ENCODE assay signal across 22 cellular contexts in the genomic region with DNA sequence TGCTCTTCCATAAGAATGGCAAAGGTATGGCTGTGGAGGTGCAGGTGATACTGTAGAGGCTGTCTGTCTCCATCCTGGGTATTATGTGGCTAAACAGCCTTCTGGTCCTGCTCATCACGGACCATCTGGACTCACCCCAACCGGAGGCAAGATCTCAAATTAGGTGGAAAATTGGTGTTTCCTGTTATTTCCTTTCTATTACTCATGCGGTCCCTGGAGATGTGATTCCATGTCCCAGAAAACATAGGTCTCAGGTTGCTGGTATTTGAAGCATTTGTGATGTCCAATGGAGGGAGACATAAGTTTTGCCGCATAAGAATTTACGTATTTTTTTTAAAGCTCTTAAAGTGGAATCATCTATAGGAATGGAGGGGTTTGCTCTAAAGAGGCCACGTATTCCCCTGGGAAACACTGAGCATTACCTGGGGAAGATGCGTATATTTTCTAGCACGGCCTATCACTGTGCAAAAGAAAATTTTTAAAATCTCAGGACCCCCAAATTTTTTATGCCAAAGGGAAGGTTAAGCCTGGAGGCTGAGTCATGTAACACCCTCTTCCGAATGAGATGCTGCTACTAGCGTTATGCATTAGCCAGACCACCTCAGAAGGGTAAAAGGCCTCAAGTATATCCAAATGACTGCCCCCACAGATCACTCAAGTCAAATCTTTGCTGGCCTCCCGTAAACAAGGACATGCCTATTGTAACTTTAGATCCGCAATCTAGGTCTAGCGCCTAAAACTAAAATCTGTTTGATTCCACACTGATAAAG. TPM values are rescaled to one million over a fixed set of nuclear protein-coding genes. Genes with fewer than 3 reads are reported as not detected.
A peak's percentile ranks its signal among the peaks of the same experiment; 100 is the strongest.
DNase-seq lines count a peak whose midpoint lies in the region; ATAC-seq, FAIRE-seq and TF ChIP-seq lines count a peak whose summit lies in the region.
"Had no signal": no experiment of that assay in that cellular context is flagged by ENCODE, and none has a peak within 500 bp of the region (broad histone marks: within the 10 kb centered on the region; RNA-seq: fewer than 3 reads in every experiment).

No MANE protein-coding gene starts in this region.

- H3K9me3 ChIP-seq in astrocyte (ENCODE audit: insufficient read depth, low read depth, low read length) (no peaks in the 10 kb centered on the region), mesenchymal stem cell (ENCODE audit: control insufficient read depth, low read length) (no peaks in the 10 kb centered on the region), heart left ventricle (no peaks in the 10 kb centered on the region), osteoblast (ENCODE audit: low read depth, low read length) (no peaks in the 10 kb centered on the region)
- H3K9me3 ChIP-seq: right lobe of liver had no signal

- H3K14ac ChIP-seq in mesenchymal stem cell (ENCODE audit: low read length in 2 of 2), result no peak overlapping the region

- ATAC-seq in HG03025 (IDR thresholded peaks at IDR 0.05; ENCODE audit: low FRiP score, unreplicated experiment) (no peak), heart left ventricle (no peak), HG03280 (IDR thresholded peaks at IDR 0.05; ENCODE audit: unreplicated experiment) (no peak)

- H2AFZ ChIP-seq in astrocyte (ENCODE audit: low read depth, low read length) (peak overlapping the region; percentile 22), mesenchymal stem cell (ENCODE audit: low read depth, low read length) (no peak overlapping the region), osteoblast (ENCODE audit: low read length) (no peak overlapping the region)
- H2AFZ ChIP-seq: neural progenitor cell had no signal

- peak overlapping the region; percentile 19 for H3K27ac ChIP-seq in astrocyte (ENCODE audit: low read depth, low read length)
- peak overlapping the region; percentile 43 for H3K27ac ChIP-seq in mesenchymal stem cell (ENCODE audit: low read length, poor library complexity, severe bottlenecking)
- H3K27ac ChIP-seq in heart left ventricle, result no peak overlapping the region
- H3K27ac ChIP-seq in osteoblast (ENCODE audit: low read depth, low read length), result no peak overlapping the region
- H3K27ac ChIP-seq: neural progenitor cell, right lobe of liver had no signal

- intact Hi-C loops in heart left ventricle (cut with DNase I), result no loop called here

- no peak for TF ChIP-seq POLR2A in heart left ventricle (IDR thresholded peaks at IDR 0.05)

- H4K91ac ChIP-seq in mesenchymal stem cell (ENCODE audit: low read length), result no peak overlapping the region

- no peak overlapping the region for H3K4ac ChIP-seq in mesenchymal stem cell (ENCODE audit: low read depth in 1 of 2, low read length in 2 of 2)

- no peak overlapping the region for H3K23ac ChIP-seq in mesenchymal stem cell (ENCODE audit: low read length in 2 of 2)

- no peaks in the 10 kb centered on the region for H3K36me3 Mint-ChIP-seq in astrocyte (ENCODE audit: low read depth, unreplicated experiment)
- H3K36me3 Mint-ChIP-seq: CD14-positive monocyte, neural progenitor cell had no signal

- H4K20me1 ChIP-seq in astrocyte (ENCODE audit: insufficient read depth, low read length) (no peaks in the 10 kb centered on the region), osteoblast (ENCODE audit: insufficient read depth, low read length) (no peaks in the 10 kb centered on the region)

- DNase-seq in Daoy (ENCODE audit: low read depth) (peak; percentile 86), M059J (ENCODE audit: low read depth) (peak; percentile 83), astrocyte (ENCODE audit: low read depth) (peak; percentile 88), mesenchymal stem cell (peak; percentile 39), heart left ventricle (no peak), osteoblast (ENCODE audit: insufficient read length, low spot score, missing footprints) (no peak)
- DNase-seq: activated CD4-positive, alpha-beta T cell treated with anti-CD3 and anti-CD28 coated beads, Interleukin-2, amount 10 ng/mL, durations not matched to agents 24 days and 14 days; activated naive CD4-positive, alpha-beta T cell treated with anti-CD3 and anti-CD28 coated beads, Interleukin-2, amount 50 U/mL, for 16 hours; DND-41; GOT3; islet precursor cell; NCI-H226; right lobe of liver; SIG-M5; stimulated activated CD4-positive, alpha-beta T cell treated with anti-CD3 and anti-CD28 coated beads, Interleukin-4, amount 100 ng/mL, for 1 hour had no signal

- H3K4me1 Mint-ChIP-seq in astrocyte (ENCODE audit: low read depth, unreplicated experiment), result no peaks in the 10 kb centered on the region
- H3K4me1 Mint-ChIP-seq: activated CD4-positive, alpha-beta T cell treated with anti-CD3 and anti-CD28 coated beads, Interleukin-2, amount 10 ng/mL, durations not matched to agents 24 days and 14 days; CD14-positive monocyte; neural progenitor cell had no signal

- H3K9ac ChIP-seq in astrocyte (ENCODE audit: low read length) (no peak overlapping the region), mesenchymal stem cell (ENCODE audit: low read length) (no peak overlapping the region)
- H3K9ac ChIP-seq: neural progenitor cell had no signal

- no peak for TF ChIP-seq CTCF in astrocyte (IDR thresholded peaks at IDR 0.05; ENCODE audit: insufficient read depth, low read depth, low read length)
- no peak for TF ChIP-seq CTCF in heart left ventricle (IDR thresholded peaks at IDR 0.05)
- no peak for TF ChIP-seq CTCF in osteoblast (IDR thresholded peaks at IDR 0.05; ENCODE audit: extremely low read depth, low read depth, low read length)

- H3K27ac Mint-ChIP-seq in astrocyte (ENCODE audit: unreplicated experiment), result no peak overlapping the region
- H3K27ac Mint-ChIP-seq: activated CD4-positive, alpha-beta T cell treated with anti-CD3 and anti-CD28 coated beads, Interleukin-2, amount 10 ng/mL, durations not matched to agents 24 days and 14 days; CD14-positive monocyte; neural progenitor cell had no signal

- H3K4me3 ChIP-seq in astrocyte (ENCODE audit: insufficient read depth, low read depth, low read length) (no peak overlapping the region), mesenchymal stem cell (ENCODE audit: insufficient read depth in 1 of 2, low read depth in 1 of 2, low read length in 2 of 2) (no peak overlapping the region), heart left ventricle (no peak overlapping the region), osteoblast (ENCODE audit: insufficient read depth, low read length) (no peak overlapping the region)
- H3K4me3 ChIP-seq: neural progenitor cell, right lobe of liver had no signal

- no peak overlapping the region for H2BK5ac ChIP-seq in mesenchymal stem cell (ENCODE audit: low read depth, low read length, poor library complexity, severe bottlenecking)

- H3K36me3 ChIP-seq in astrocyte (ENCODE audit: insufficient read depth, low read length) (no peaks in the 10 kb centered on the region), mesenchymal stem cell (ENCODE audit: control insufficient read depth in 1 of 2, insufficient read depth in 2 of 2, low read depth in 1 of 2, low read length in 2 of 2) (no peaks in the 10 kb centered on the region), heart left ventricle (no peaks in the 10 kb centered on the region), osteoblast (ENCODE audit: insufficient read depth, low read length) (no peaks in the 10 kb centered on the region)
- H3K36me3 ChIP-seq: neural progenitor cell, right lobe of liver had no signal

- H4K8ac ChIP-seq in mesenchymal stem cell (ENCODE audit: low read length), result no peak overlapping the region

- H3K27me3 ChIP-seq in astrocyte (ENCODE audit: insufficient read depth, low read length) (no peaks in the 10 kb centered on the region), mesenchymal stem cell (ENCODE audit: control insufficient read depth in 1 of 2, insufficient read depth in 1 of 2, low read length in 2 of 2) (no peaks in the 10 kb centered on the region), heart left ventricle (no peaks in the 10 kb centered on the region), osteoblast (ENCODE audit: insufficient read depth, low read length) (peaks cover 6% of the 10 kb centered on the region)
- H3K27me3 ChIP-seq: neural progenitor cell, right lobe of liver had no signal

- no peak overlapping the region for H2BK15ac ChIP-seq in mesenchymal stem cell (ENCODE audit: low read depth, poor library complexity, severe bottlenecking)

- H3K79me2 ChIP-seq in astrocyte (ENCODE audit: insufficient read depth, low read length) (no peaks in the 10 kb centered on the region), osteoblast (ENCODE audit: insufficient read depth, low read length) (no peaks in the 10 kb centered on the region)

- no peak overlapping the region for H3K18ac ChIP-seq in mesenchymal stem cell (ENCODE audit: low read depth in 1 of 2, low read length in 2 of 2)

- no peak overlapping the region for H2BK12ac ChIP-seq in mesenchymal stem cell (ENCODE audit: low read length in 2 of 2)

- 63% methylated on average over 13 of the region's 13 CpGs for WGBS in mesenchymal stem cell
- 85 to 87% (median 85%) methylated on average over 13 of the region's 13 CpGs for WGBS in heart left ventricle, 4 donors

- no peak for FAIRE-seq in astrocyte (lab: Jason Lieb, UNC)

- H2AK5ac ChIP-seq in mesenchymal stem cell (ENCODE audit: low read length, severe bottlenecking), result peak overlapping the region; percentile 28

- peak overlapping the region; percentile 60 for H3K4me2 ChIP-seq in astrocyte (ENCODE audit: low read length)
- peak overlapping the region; percentile 33 for H3K4me2 ChIP-seq in mesenchymal stem cell (ENCODE audit: low read length, poor library complexity, severe bottlenecking)
- H3K4me2 ChIP-seq in osteoblast (ENCODE audit: insufficient read depth, low read length), result no peak overlapping the region
- H3K4me2 ChIP-seq: neural progenitor cell had no signal

- H3K79me1 ChIP-seq in mesenchymal stem cell (replicated peaks; ENCODE audit: low read length, poor library complexity, severe bottlenecking), result no peaks in the 10 kb centered on the region

- peaks cover 2% of the 10 kb centered on the region for H3K27me3 Mint-ChIP-seq in astrocyte (ENCODE audit: low read depth, unreplicated experiment)

- H2BK120ac ChIP-seq in mesenchymal stem cell (ENCODE audit: low read depth, low read length), result no peak overlapping the region

- H3K4me1 ChIP-seq in astrocyte (ENCODE audit: insufficient read depth, low read length) (peaks cover 10% of the 10 kb centered on the region), mesenchymal stem cell (ENCODE audit: control insufficient read depth, insufficient read depth, low read depth, low read length) (peaks cover 2% of the 10 kb centered on the region), heart left ventricle (no peaks in the 10 kb centered on the region), osteoblast (ENCODE audit: insufficient read depth, low read length) (no peaks in the 10 kb centered on the region)
- H3K4me1 ChIP-seq: neural progenitor cell had no signal

- H3K4me3 Mint-ChIP-seq in astrocyte (ENCODE audit: unreplicated experiment), result no peak overlapping the region
- H3K4me3 Mint-ChIP-seq: activated CD4-positive, alpha-beta T cell treated with anti-CD3 and anti-CD28 coated beads, Interleukin-2, amount 10 ng/mL, durations not matched to agents 24 days and 14 days; CD14-positive monocyte; neural progenitor cell had no signal

- no peaks in the 10 kb centered on the region for H3K9me3 Mint-ChIP-seq in astrocyte (ENCODE audit: unreplicated experiment)
- H3K9me3 Mint-ChIP-seq: activated CD4-positive, alpha-beta T cell treated with anti-CD3 and anti-CD28 coated beads, Interleukin-2, amount 10 ng/mL, durations not matched to agents 24 days and 14 days; neural progenitor cell had no signal

RNA-seq across cellular contexts. Expression of a gene that starts 22.4 kb away (rescaled TPM):
- total RNA-seq in Daoy (2014; rRNA removed; shearing (Covaris generic)), result not detected in 2 replicates
- not detected in 2 replicates for total RNA-seq in M059J (2014; rRNA removed; shearing (Covaris generic))
- total RNA-seq in astrocyte (not detected in 2 replicates), heart left ventricle (not detected), osteoblast (not detected in 2 replicates)
- not detected for polyA plus RNA-seq in mesenchymal stem cell (2013, experiment 1 of 2)
- polyA plus RNA-seq in mesenchymal stem cell (2013, experiment 2 of 2), result not detected
- not detected for polyA plus RNA-seq in heart left ventricle
- total RNA-seq: activated CD4-positive, alpha-beta T cell treated with anti-CD3 and anti-CD28 coated beads, Interleukin-2, amount 10 ng/mL, durations not matched to agents 24 days and 14 days; cardiac septum; mesenteric fat pad; right lobe of liver had no signal
- polyA plus RNA-seq: CD14-positive monocyte, thymus had no signal

Comparison
In these comparisons a context has a peak if more than half of its experiments do, and no peak if none do; other contexts are left out.
1. DNase-seq: peak in Daoy (single experiment), M059J (single experiment), astrocyte (single experiment) and mesenchymal stem cell (single experiment); none in heart left ventricle (0 of 5) and osteoblast (single experiment).
2. H3K27ac ChIP-seq: peak in astrocyte (single experiment) and mesenchymal stem cell (single experiment); none in heart left ventricle (0 of 12) and osteoblast (single experiment).